Comparison of ENCODE assay signal across 19 cellular contexts in the genomic region with DNA sequence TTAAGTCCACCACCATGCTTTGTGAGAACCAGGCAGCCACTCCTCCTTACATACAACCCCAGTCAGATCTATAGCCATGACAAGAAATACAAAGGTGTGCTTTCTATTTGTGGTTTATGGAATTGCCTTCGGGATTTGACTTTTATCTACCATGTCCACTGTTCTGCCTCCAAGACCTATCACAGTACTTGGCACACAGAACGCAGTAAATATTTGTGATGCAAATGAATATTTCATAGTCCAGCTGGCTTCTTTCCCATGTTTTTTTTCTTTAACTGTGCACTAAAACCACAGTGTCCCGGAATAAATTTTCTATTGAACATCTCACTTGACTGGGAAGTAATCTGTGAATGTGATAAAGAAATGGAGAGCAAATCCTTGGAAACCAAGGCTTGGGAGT.
DNase-seq lines count a peak whose midpoint lies in the region; ATAC-seq, FAIRE-seq and TF ChIP-seq lines count a peak whose summit lies in the region.
"Had no signal": no experiment of that assay in that cellular context is flagged by ENCODE, and none has a peak within 500 bp of the region (broad histone marks: within the 10 kb centered on the region; RNA-seq: fewer than 3 reads in every experiment).

No MANE protein-coding gene starts in this region.

- peak overlapping the region in 3 of 4 donors; percentile 26 to 37 (median 31) for H3K27ac ChIP-seq in body of pancreas
- H3K27ac ChIP-seq in esophagus muscularis mucosa (replicated peaks in 1 of 4) = peak overlapping the region; percentile 30 to 77 (median 59)
- peak overlapping the region in 2 of 4 donors; percentile 12 to 30 for H3K27ac ChIP-seq in pancreas

- no peaks in the 10 kb centered on the region for H3K27me3 ChIP-seq in body of pancreas
- no peaks in the 10 kb centered on the region for H3K27me3 ChIP-seq in esophagus muscularis mucosa
- no peaks in the 10 kb centered on the region for H3K27me3 ChIP-seq in pancreas

- H3K9me3 ChIP-seq in body of pancreas (no peaks in the 10 kb centered on the region), esophagus muscularis mucosa (no peaks in the 10 kb centered on the region), pancreas (no peaks in the 10 kb centered on the region)

- H3K36me3 ChIP-seq in body of pancreas (replicated peaks in 1 of 2; ENCODE audit: insufficient read depth in 1 of 2, low read depth in 2 of 2) = no peaks in the 10 kb centered on the region
- H3K36me3 ChIP-seq in esophagus muscularis mucosa = no peaks in the 10 kb centered on the region
- H3K36me3 ChIP-seq in pancreas = no peaks in the 10 kb centered on the region

- intact Hi-C loops in body of pancreas (cut with DNase I) (loop anchor here (10.0 kb wide), 1 partner anchor 330 kb away; no protein-coding TSS in a partner anchor), esophagus muscularis mucosa (cut with DNase I) (loop anchor here (10.0 kb wide), 1 partner anchor 250 kb away; no protein-coding TSS in a partner anchor), pancreas (cut with DNase I) (no loop called here), Calu3 (cut with micrococcal nuclease; ENCODE audit: unreplicated experiment) (no loop called here)

- peaks cover 10% of the 10 kb centered on the region for H3K27me3 Mint-ChIP-seq in Calu3 (ENCODE audit: unreplicated experiment)

- CTCF ChIA-PET in Calu3 (lab: Charles Lee) = no interaction called here

- H3K9me3 Mint-ChIP-seq in Calu3 (ENCODE audit: low read depth, unreplicated experiment) = no peaks in the 10 kb centered on the region
- H3K9me3 Mint-ChIP-seq: CD4-positive, CD25-positive, alpha-beta regulatory T cell; IgD-negative memory B cell had no signal

- BruUV-seq in Calu3 (replicated peaks; lab: Mats Ljungman, UMichigan) = no TSS peak

- WGBS in body of pancreas, 2 donors = 16 to 19% methylated on average over 3 of the region's 3 CpGs
- WGBS in esophagus muscularis mucosa = 67% methylated on average over 3 of the region's 3 CpGs
- 6 to 11% methylated on average over 3 of the region's 3 CpGs for WGBS in pancreas, 2 donors

- FAIRE-seq in pancreas (lab: Jason Lieb, UNC) = no peak
- FAIRE-seq: A204.1, H54, RCC 7860 had no signal

- ATAC-seq in body of pancreas = peak; percentile 7
- ATAC-seq in pancreas = peak in 3 of 4 donors; percentile 5 to 29 (median 15)

- no peak for TF ChIP-seq CTCF in body of pancreas (IDR thresholded peaks at IDR 0.05)
- no peak for TF ChIP-seq CTCF in esophagus muscularis mucosa (IDR thresholded peaks at IDR 0.05)
- TF ChIP-seq CTCF in pancreas (IDR thresholded peaks at IDR 0.05) = no peak
- no peak for TF ChIP-seq CTCF in Calu3 (IDR thresholded peaks at IDR 0.05; ENCODE audit: unreplicated experiment)

- H3K4me1 Mint-ChIP-seq in Calu3 (ENCODE audit: low read depth, unreplicated experiment) = peaks cover 27% of the 10 kb centered on the region

- TF ChIP-seq POLR2A in body of pancreas (IDR thresholded peaks at IDR 0.05) (no peak), esophagus muscularis mucosa (IDR thresholded peaks at IDR 0.05; ENCODE audit: low read depth) (no peak)

- DNase-seq in NCI-H526 treated with DMSO at 0.1 percent for 48 hours (lab: John Stamatoyannopoulos, UW) (peak; percentile 11), body of pancreas (peak in 1 of 4 donors; percentile 45), esophagus muscularis mucosa (ENCODE audit: extremely low spot score) (no peak), pancreas (no peak), T1000 (lab: John Stamatoyannopoulos, UW) (no peak), putamen (ENCODE audit: low spot score) (no peak), Calu3 (no peak)
- DNase-seq: CD4-positive, CD25-positive, alpha-beta regulatory T cell; DMS79; MV-4-11; NCI-H1105 treated with DMSO at 0.1 percent for 48 hours; NCI-H2171; NCI-H446; OCI-M1 had no signal

- H3K4me1 ChIP-seq in body of pancreas (peaks cover 65% of the 10 kb centered on the region), esophagus muscularis mucosa (peaks cover 24 to 56% (median 49%) of the 10 kb centered on the region in 4 donors), pancreas (peaks cover 13 to 50% (median 44%) of the 10 kb centered on the region in 3 donors)

- H3K27ac Mint-ChIP-seq in Calu3 (ENCODE audit: unreplicated experiment) = no peak overlapping the region
- H3K27ac Mint-ChIP-seq: B cell had no signal

- H3K36me3 Mint-ChIP-seq in Calu3 (ENCODE audit: insufficient read depth, unreplicated experiment) = peaks cover 16% of the 10 kb centered on the region
- H3K36me3 Mint-ChIP-seq: CD4-positive, CD25-positive, alpha-beta regulatory T cell had no signal

- no peak for TF ChIP-seq EP300 in esophagus muscularis mucosa (IDR thresholded peaks at IDR 0.05)

- H3K4me3 ChIP-seq in body of pancreas (no peak overlapping the region), esophagus muscularis mucosa (no peak overlapping the region), pancreas (no peak overlapping the region)

- H3K4me3 Mint-ChIP-seq in Calu3 (ENCODE audit: low read depth, unreplicated experiment) = no peak overlapping the region
- H3K4me3 Mint-ChIP-seq: B cell; CD4-positive, CD25-positive, alpha-beta regulatory T cell; IgD-negative memory B cell had no signal

Comparison
In these comparisons a context has a peak if more than half of its experiments do, and no peak if none do; other contexts are left out.
1. intact Hi-C loops: an anchor here in body of pancreas (10.0 kb wide) and esophagus muscularis mucosa (10.0 kb wide); none called in pancreas and Calu3.